Comparison of ENCODE assay signal across 8 cellular contexts in genomic region chr9:65386699-65387098, GRCh38.
DNase-seq lines count a peak whose midpoint lies in the region; ATAC-seq and TF ChIP-seq lines count a peak whose summit lies in the region.
"Not testable (repeated sequence)": the region's sequence is repeated elsewhere in the genome, so short reads cannot be mapped to it uniquely, and the experiment has no call there.

No MANE protein-coding gene starts in this region.

- BruUV-seq in HCT116 (replicated peaks; lab: Mats Ljungman, UMichigan), result not testable (repeated sequence)

- in situ Hi-C loops in Caki2 (cut with HindIII; ENCODE audit: low pct_unique_long_range_greater_than_20kb, low sequenced_read_pairs), result not testable (repeated sequence)

- peak; percentile 62 for DNase-seq in Caki2 (ENCODE audit: low read depth)
- DNase-seq in HCT116 (ENCODE audit: low read depth, low spot score), result peak; percentile 49
- peak; percentile 66 for DNase-seq in NB4 (ENCODE audit: low read depth)
- DNase-seq in activated CD8-positive, alpha-beta memory T cell treated with anti-CD3 and anti-CD28 coated beads, Interleukin-2, amount 10 ng/mL, durations not matched to agents 7 days and 5 days, result peak; percentile 84
- DNase-seq in dedifferentiated amniotic fluid mesenchymal stem cell (ENCODE audit: extremely low spot score), result peak; percentile 72
- peak; percentile 62 to 81 (median 73) for DNase-seq in immature natural killer cell
- peak; percentile 71 for DNase-seq in prostate gland (ENCODE audit: low spot score)
- DNase-seq in stimulated activated effector memory CD8-positive, alpha-beta T cell treated with anti-CD3 and anti-CD28 coated beads, Interleukin-12 subunit alpha, Interleukin-12 subunit beta, amount 100 ng/mL, for 72 hours (ENCODE audit: low spot score in 2 of 2), result peak; percentile 19 to 81

- H3K4me2 ChIP-seq in HCT116 (ENCODE audit: low read length), result peak overlapping the region; percentile 59

- H3K27ac Mint-ChIP-seq in activated CD8-positive, alpha-beta memory T cell treated with anti-CD3 and anti-CD28 coated beads, Interleukin-2, amount 10 ng/mL, durations not matched to agents 7 days and 5 days; immature natural killer cell; stimulated activated effector memory CD8-positive, alpha-beta T cell treated with anti-CD3 and anti-CD28 coated beads, Interleukin-12 subunit alpha, Interleukin-12 subunit beta, amount 100 ng/mL, for 72 hours: not testable (repeated sequence)

- H3K4me3 Mint-ChIP-seq in activated CD8-positive, alpha-beta memory T cell treated with anti-CD3 and anti-CD28 coated beads, Interleukin-2, amount 10 ng/mL, durations not matched to agents 7 days and 5 days, result peak overlapping the region; percentile 33
- H3K4me3 Mint-ChIP-seq in immature natural killer cell, result peak overlapping the region in 2 of 5 donors; percentile 70 to 72
- not testable (repeated sequence) for H3K4me3 Mint-ChIP-seq in stimulated activated effector memory CD8-positive, alpha-beta T cell treated with anti-CD3 and anti-CD28 coated beads, Interleukin-12 subunit alpha, Interleukin-12 subunit beta, amount 100 ng/mL, for 72 hours

- H3K9me3 ChIP-seq in HCT116 (ENCODE audit: control insufficient read depth in 1 of 2, insufficient read depth in 1 of 2, low read depth in 1 of 2, low read length in 2 of 2); prostate gland: not testable (repeated sequence)

- not testable (repeated sequence) for H3K36me3 Mint-ChIP-seq in activated CD8-positive, alpha-beta memory T cell treated with anti-CD3 and anti-CD28 coated beads, Interleukin-2, amount 10 ng/mL, durations not matched to agents 7 days and 5 days; immature natural killer cell; stimulated activated effector memory CD8-positive, alpha-beta T cell treated with anti-CD3 and anti-CD28 coated beads, Interleukin-12 subunit alpha, Interleukin-12 subunit beta, amount 100 ng/mL, for 72 hours

- CTCF ChIA-PET in HCT116 (lab: Charles Lee); activated CD8-positive, alpha-beta memory T cell treated with anti-CD3 and anti-CD28 coated beads, Interleukin-2, amount 10 ng/mL, durations not matched to agents 7 days and 5 days (lab: Charles Lee): not testable (repeated sequence)

- H3K9me2 ChIP-seq in HCT116 (ENCODE audit: insufficient read depth), result not testable (repeated sequence)

- not testable (repeated sequence) for H3K36me3 ChIP-seq in HCT116 (ENCODE audit: control insufficient read depth in 1 of 2, insufficient read depth in 2 of 2, low read length in 2 of 2); prostate gland

- H3K9ac ChIP-seq in HCT116 (ENCODE audit: low read length), result peak overlapping the region; percentile 58

- not testable (repeated sequence) for H3K4me1 Mint-ChIP-seq in activated CD8-positive, alpha-beta memory T cell treated with anti-CD3 and anti-CD28 coated beads, Interleukin-2, amount 10 ng/mL, durations not matched to agents 7 days and 5 days; immature natural killer cell; stimulated activated effector memory CD8-positive, alpha-beta T cell treated with anti-CD3 and anti-CD28 coated beads, Interleukin-12 subunit alpha, Interleukin-12 subunit beta, amount 100 ng/mL, for 72 hours

- not testable (repeated sequence) for TF ChIP-seq CTCF in HCT116 (IDR thresholded peaks at IDR 0.05 in 2 of 3, conservative IDR thresholded peaks at IDR 0.05 in 1 of 3; ENCODE audit: borderline replicate concordance in 1 of 3, insufficient read depth in 1 of 3, low read depth in 2 of 3, low read length in 2 of 3); NB4 (IDR thresholded peaks at IDR 0.05; ENCODE audit: low read depth, low read length); prostate gland (IDR thresholded peaks at IDR 0.05)

- H3K27ac ChIP-seq in HCT116 (ENCODE audit: low read depth, low read length), result not testable (repeated sequence)
- H3K27ac ChIP-seq in prostate gland, result peak overlapping the region in 1 of 2 donors; percentile 36

- RAD21 ChIA-PET in HCT116 (lab: Charles Lee; ENCODE audit: low non-redundant PET in 1 of 2, low total read pairs in 2 of 2, uncharacterized antibody in 2 of 2, unreplicated experiment in 2 of 2), result not testable (repeated sequence)

- H3K27me3 ChIP-seq in HCT116 (ENCODE audit: insufficient read depth, low read length); prostate gland (replicated peaks; ENCODE audit: insufficient read depth): not testable (repeated sequence)

- peak overlapping the region; percentile 40 to 51 for H3K4me3 ChIP-seq in HCT116 (replicated peaks in 1 of 2; ENCODE audit: low read depth in 1 of 2, low read length in 2 of 2)
- H3K4me3 ChIP-seq in NB4 (ENCODE audit: low read depth, low read length), result not testable (repeated sequence)
- peak overlapping the region; percentile 30 for H3K4me3 ChIP-seq in prostate gland

- WGBS in prostate gland, result 46% methylated on average over 28 of the region's 28 CpGs

- TF ChIP-seq POLR2A in HCT116 (IDR thresholded peaks at IDR 0.05; ENCODE audit: borderline replicate concordance, extremely low read depth, insufficient read depth, insufficient read length); NB4 (IDR thresholded peaks at IDR 0.05; ENCODE audit: extremely low read depth, insufficient read length); prostate gland (IDR thresholded peaks at IDR 0.05): not testable (repeated sequence)

- H3K79me2 ChIP-seq in HCT116 (ENCODE audit: insufficient read depth, low read length), result not testable (repeated sequence)

- not testable (repeated sequence) for H2AFZ ChIP-seq in HCT116 (ENCODE audit: low read depth, low read length, poor library complexity, severe bottlenecking)

- not testable (repeated sequence) for H4K20me1 ChIP-seq in HCT116 (ENCODE audit: insufficient read depth)

- ATAC-seq in HCT116, result peak; percentile 91
- peak; percentile 90 for ATAC-seq in activated CD8-positive, alpha-beta memory T cell treated with anti-CD3 and anti-CD28 coated beads, Interleukin-2, amount 10 ng/mL, durations not matched to agents 7 days and 5 days
- peak; percentile 55 for ATAC-seq in stimulated activated effector memory CD8-positive, alpha-beta T cell treated with anti-CD3 and anti-CD28 coated beads, Interleukin-12 subunit alpha, Interleukin-12 subunit beta, amount 100 ng/mL, for 72 hours

- H3K27me3 Mint-ChIP-seq in activated CD8-positive, alpha-beta memory T cell treated with anti-CD3 and anti-CD28 coated beads, Interleukin-2, amount 10 ng/mL, durations not matched to agents 7 days and 5 days; immature natural killer cell (ENCODE audit: low read depth in 3 of 3): not testable (repeated sequence)

- H3K4me1 ChIP-seq in HCT116 (ENCODE audit: control insufficient read depth in 1 of 2, insufficient read depth in 2 of 2, low read length in 2 of 2); prostate gland (replicated peaks): not testable (repeated sequence)

- POLR2A ChIA-PET in HCT116 (lab: Charles Lee), result not testable (repeated sequence)

- intact Hi-C loops in HCT116 (cut with micrococcal nuclease); prostate gland (cut with DNase I): not testable (repeated sequence)

- H3K9me3 Mint-ChIP-seq in activated CD8-positive, alpha-beta memory T cell treated with anti-CD3 and anti-CD28 coated beads, Interleukin-2, amount 10 ng/mL, durations not matched to agents 7 days and 5 days (ENCODE audit: low read depth), result not testable (repeated sequence)
- peaks cover 17 to 58% (median 40%) of the 10 kb centered on the region in 6 donors for H3K9me3 Mint-ChIP-seq in immature natural killer cell
- H3K9me3 Mint-ChIP-seq in stimulated activated effector memory CD8-positive, alpha-beta T cell treated with anti-CD3 and anti-CD28 coated beads, Interleukin-12 subunit alpha, Interleukin-12 subunit beta, amount 100 ng/mL, for 72 hours, result peaks cover 17% of the 10 kb centered on the region

- TF ChIP-seq RAD21 in HCT116 (IDR thresholded peaks at IDR 0.05; ENCODE audit: low read depth), result not testable (repeated sequence)

TF ChIP-seq in HCT116, 20 proteins besides CTCF, POLR2A, EP300 and RAD21:
- peak; percentile 67 for TF ChIP-seq POLR2AphosphoS5 (IDR thresholded peaks at IDR 0.05; ENCODE audit: low read depth, low read length)
- TF ChIP-seq YY1 (IDR thresholded peaks at IDR 0.05; ENCODE audit: extremely low read depth, insufficient replicate concordance, low read depth, low read length), result peak; percentile 84
- TF ChIP-seq, protein P1, sequence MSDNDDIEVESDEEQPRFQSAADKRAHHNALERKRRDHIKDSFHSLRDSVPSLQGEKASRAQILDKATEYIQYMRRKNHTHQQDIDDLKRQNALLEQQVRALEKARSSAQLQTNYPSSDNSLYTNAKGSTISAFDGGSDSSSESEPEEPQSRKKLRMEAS (IDR thresholded peaks at IDR 0.05), result 0 out of 2 replicates have a peak, but pooled peaks have one; percentile 41
